In the genomic region with DNA sequence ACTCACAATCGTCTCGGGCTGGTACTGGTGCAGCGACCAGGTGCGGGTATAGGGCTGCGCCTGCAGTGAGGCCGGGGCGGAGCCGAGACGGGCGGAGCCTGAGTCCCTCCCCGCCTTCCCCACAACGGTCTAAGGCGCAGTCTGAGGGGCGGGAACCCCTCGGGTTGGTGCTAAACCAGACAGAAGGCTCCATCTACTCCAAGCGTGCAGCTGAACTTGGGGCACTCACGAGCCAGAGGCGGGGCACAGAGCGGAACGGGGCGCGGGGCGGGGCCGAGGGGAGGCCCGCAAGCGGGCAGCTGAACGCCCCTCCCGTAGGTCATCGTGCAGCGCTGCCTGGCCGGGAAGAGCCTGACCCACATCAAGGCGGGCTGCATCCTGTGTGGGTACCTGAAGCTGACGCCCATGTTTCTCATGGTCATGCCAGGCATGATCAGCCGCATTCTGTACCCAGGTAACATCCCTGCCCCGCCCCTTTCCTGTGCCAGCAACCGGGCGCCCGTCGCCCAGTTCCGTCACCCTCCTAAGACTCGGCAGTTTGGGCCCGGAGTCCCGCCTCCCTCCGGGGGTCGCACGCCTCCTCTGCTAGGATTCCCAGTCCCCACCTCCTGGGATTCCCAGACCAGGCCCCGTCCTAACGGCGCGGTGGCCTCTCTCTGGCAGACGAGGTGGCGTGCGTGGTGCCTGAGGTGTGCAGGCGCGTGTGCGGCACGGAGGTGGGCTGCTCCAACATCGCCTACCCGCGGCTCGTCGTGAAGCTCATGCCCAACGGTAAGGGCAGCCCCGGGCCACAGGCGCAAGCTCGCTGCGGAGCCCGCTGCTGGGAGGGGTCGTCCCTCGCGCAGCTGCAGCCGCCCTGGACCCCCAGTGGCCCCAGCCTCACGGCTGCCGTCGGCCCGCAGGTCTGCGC, we compare ENCODE assay signal across 9 cellular contexts. TPM values are rescaled to one million over a fixed set of nuclear protein-coding genes. Genes with fewer than 3 reads are reported as not detected.
A peak's percentile ranks its signal among the peaks of the same experiment; 100 is the strongest.
DNase-seq lines count a peak whose midpoint lies in the region; ATAC-seq and TF ChIP-seq lines count a peak whose summit lies in the region.
"Had no signal": no experiment of that assay in that cellular context is flagged by ENCODE, and none has a peak within 500 bp of the region (broad histone marks: within the 10 kb centered on the region; RNA-seq: fewer than 3 reads in every experiment).

No MANE protein-coding gene starts in this region.

- H3K36me3 Mint-ChIP-seq in naive thymus-derived CD8-positive, alpha-beta T cell: peaks cover 0 to 12% (median 4%) of the 10 kb centered on the region in 3 donors

- TF ChIP-seq POLR2A in erythroblast (IDR thresholded peaks at IDR 0.05; ENCODE audit: low read length): peak; percentile 43

- DNase-seq in DMS 273 (lab: John Stamatoyannopoulos, UW; ENCODE audit: unreplicated experiment) (peak; percentile 78), DMS 273 treated with DMSO at 0.1 percent for 48 hours (lab: John Stamatoyannopoulos, UW) (no peak), NCI-H226 (peak; percentile 71), erythroblast (lab: John Stamatoyannopoulos, UW) (peak; percentile 80 to 84)
- peak; percentile 26 for DNase-seq in activated CD8-positive, alpha-beta memory T cell treated with anti-CD3 and anti-CD28 coated beads, Interleukin-2, amount 50 U/mL, for 24 hours (ENCODE audit: extremely low read depth)
- DNase-seq in naive thymus-derived CD8-positive, alpha-beta T cell: peak; percentile 53 to 88 (median 76)

- no peaks in the 10 kb centered on the region for H3K9me3 Mint-ChIP-seq in naive thymus-derived CD8-positive, alpha-beta T cell

- H3K4me3 Mint-ChIP-seq in naive thymus-derived CD8-positive, alpha-beta T cell: peak overlapping the region; percentile 88 to 95 (median 92)

- ATAC-seq in HG02938 (IDR thresholded peaks at IDR 0.05; ENCODE audit: unreplicated experiment): peak; percentile 66
- peak; percentile 88 to 90 for ATAC-seq in naive thymus-derived CD8-positive, alpha-beta T cell

- H3K9me3 ChIP-seq in subcutaneous abdominal adipose tissue (ENCODE audit: control insufficient read depth in 5 of 5, low read length in 5 of 5): no peaks in the 10 kb centered on the region

- POLR2A ChIA-PET in naive thymus-derived CD8-positive, alpha-beta T cell (lab: Charles Lee): interaction anchor here (0.5 to 6.1 kb wide), 17 partner anchors 10 to 611 kb away, joined by 3 to 67 read pairs (median 4); a partner anchor contains a TSS

- peaks cover 2 to 24% (median 18%) of the 10 kb centered on the region in 4 donors for H3K4me1 Mint-ChIP-seq in naive thymus-derived CD8-positive, alpha-beta T cell

- H3K27ac ChIP-seq in subcutaneous abdominal adipose tissue (ENCODE audit: low read depth, low read length): no peak overlapping the region
- H3K27ac ChIP-seq: 22Rv1 had no signal

- H3K27me3 ChIP-seq in subcutaneous abdominal adipose tissue (ENCODE audit: control insufficient read depth in 5 of 5, insufficient read depth in 4 of 5, low read length in 5 of 5): peaks cover 6 to 30% (median 30%) of the 10 kb centered on the region in 5 donors

- peak overlapping the region in 3 of 5 donors; percentile 15 to 71 (median 60) for H3K9ac ChIP-seq in subcutaneous abdominal adipose tissue (ENCODE audit: low read length in 5 of 5)

- peak overlapping the region; percentile 38 to 77 (median 70) for H3K4me3 ChIP-seq in subcutaneous abdominal adipose tissue (ENCODE audit: low read depth in 1 of 5, low read length in 5 of 5)

- peak overlapping the region; percentile 46 to 90 (median 86) for H3K27ac Mint-ChIP-seq in naive thymus-derived CD8-positive, alpha-beta T cell

- no peaks in the 10 kb centered on the region for H3K27me3 Mint-ChIP-seq in naive thymus-derived CD8-positive, alpha-beta T cell

- peaks cover 0 to 34% (median 30%) of the 10 kb centered on the region in 5 donors for H3K36me3 ChIP-seq in subcutaneous abdominal adipose tissue (ENCODE audit: control insufficient read depth in 5 of 5, insufficient read depth in 5 of 5, low read length in 5 of 5)

- peaks cover 3 to 21% (median 18%) of the 10 kb centered on the region in 5 donors for H3K4me1 ChIP-seq in subcutaneous abdominal adipose tissue (ENCODE audit: control insufficient read depth in 5 of 5, insufficient read depth in 5 of 5, low read length in 5 of 5)

RNA-seq across cellular contexts. Expression of a gene that starts 5.1 kb away (rescaled TPM):
- total RNA-seq in naive thymus-derived CD8-positive, alpha-beta T cell: 1 to 10 TPM; 3.5 to 4.7 TPM
- 1 to 10 TPM; 2.3 to 2.5 (median 2.5) TPM for polyA plus RNA-seq in naive thymus-derived CD8-positive, alpha-beta T cell

RNA-seq across cellular contexts. Expression of a gene that starts 16.0 kb away (rescaled TPM):
- under 1 TPM; 0.58 to 0.68 TPM for total RNA-seq in naive thymus-derived CD8-positive, alpha-beta T cell
- under 1 TPM; 0.08 to 0.22 (median 0.20) TPM for polyA plus RNA-seq in naive thymus-derived CD8-positive, alpha-beta T cell

RNA-seq across cellular contexts. Expression of a gene that starts 20.2 kb away (rescaled TPM):
- 100 to 1,000 TPM; 108 to 110 TPM for total RNA-seq in naive thymus-derived CD8-positive, alpha-beta T cell
- polyA plus RNA-seq in naive thymus-derived CD8-positive, alpha-beta T cell: 10 to 100 TPM; 15.3 to 28.6 (median 22.3) TPM

RNA-seq across cellular contexts. Expression of a gene that starts 28.7 kb away (rescaled TPM):
- 10 to 100 TPM; 11.1 to 12.0 TPM for total RNA-seq in naive thymus-derived CD8-positive, alpha-beta T cell
- polyA plus RNA-seq in naive thymus-derived CD8-positive, alpha-beta T cell: 1 to 10 TPM; 6.2 to 9.8 (median 8.0) TPM

RNA-seq across cellular contexts. Expression of a gene that starts 39.7 kb away (rescaled TPM):
- not detected for total RNA-seq in naive thymus-derived CD8-positive, alpha-beta T cell
- not detected for polyA plus RNA-seq in naive thymus-derived CD8-positive, alpha-beta T cell
